Comparison of ENCODE assay signal across 24 cellular contexts in the genomic region with DNA sequence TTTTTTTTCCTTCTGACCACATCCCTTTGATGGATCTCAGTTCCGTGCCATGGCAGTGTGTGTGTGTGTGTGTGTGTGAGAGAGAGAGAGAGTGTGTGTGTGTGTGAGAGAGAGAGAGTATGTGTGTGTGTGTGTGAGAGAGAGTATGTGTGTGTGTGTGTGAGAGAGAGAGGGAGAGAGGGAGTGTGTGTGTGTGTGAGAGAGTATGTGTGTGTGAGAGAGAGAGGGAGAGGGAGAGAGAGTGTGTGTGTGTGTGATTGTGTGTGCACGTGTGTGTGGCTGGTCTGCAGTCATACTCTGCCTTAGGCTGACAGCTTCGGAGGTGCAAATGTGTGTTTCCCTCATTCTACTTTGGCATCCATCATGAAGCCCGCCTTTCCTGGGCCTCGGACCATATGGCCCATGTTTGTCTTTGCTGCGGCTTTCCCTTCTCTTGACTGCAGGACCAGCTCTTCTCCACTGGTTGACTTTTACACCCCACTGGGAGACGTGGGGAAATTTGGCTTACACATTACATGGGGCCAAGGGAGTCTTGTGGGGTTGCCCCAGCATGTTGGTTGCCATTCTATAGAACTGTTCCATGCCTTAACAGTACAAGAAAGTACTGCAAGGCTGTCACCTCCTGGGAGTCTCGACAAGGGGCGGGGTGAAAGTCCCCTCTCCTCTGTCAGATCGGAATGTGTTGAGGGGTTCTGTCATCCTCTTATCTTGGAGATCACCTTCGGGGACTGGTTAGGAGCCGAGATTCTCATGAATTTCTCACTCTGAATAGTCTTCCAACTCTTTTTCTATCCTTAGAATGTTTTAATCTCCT. TPM values are rescaled to one million over a fixed set of nuclear protein-coding genes. Genes with fewer than 3 reads are reported as not detected.
DNase-seq lines count a peak whose midpoint lies in the region; ATAC-seq, FAIRE-seq and TF ChIP-seq lines count a peak whose summit lies in the region.
"Had no signal": no experiment of that assay in that cellular context is flagged by ENCODE, and none has a peak within 500 bp of the region (broad histone marks: within the 10 kb centered on the region; RNA-seq: fewer than 3 reads in every experiment).

No MANE protein-coding gene starts in this region.

- no peak for TF ChIP-seq EP300 in HepG2 (IDR thresholded peaks at IDR 0.05; ENCODE audit: low read depth in 2 of 2, low read length in 2 of 2)
- TF ChIP-seq EP300 in HepG2 (CRISPR knock-in tag; IDR thresholded peaks at IDR 0.05; ENCODE audit: borderline replicate concordance): no peak

- POLR2A ChIA-PET in HepG2 (lab: Yijun Ruan, JAX) (no interaction called here), Panc1 (lab: Charles Lee) (no interaction called here), HEK293T (lab: Yijun Ruan, JAX) (no interaction called here)

- no peaks in the 10 kb centered on the region; a peak in 1 of 5 replicates for H3K27me3 ChIP-seq in HepG2 (ENCODE audit: control insufficient read depth in 1 of 2, insufficient read depth in 2 of 2, low read length in 2 of 2)
- H3K27me3 ChIP-seq in right lobe of liver: no peaks in the 10 kb centered on the region
- H3K27me3 ChIP-seq in Panc1 (ENCODE audit: control insufficient read depth, insufficient read depth, low read length): no peaks in the 10 kb centered on the region
- H3K27me3 ChIP-seq: BLaER1 treated with 17β-estradiol and CSF1 and Interleukin-3, amounts not matched to agents 10 nM and 100 nM; heart right ventricle; MG63 had no signal

- H4K20me1 ChIP-seq in HepG2 (ENCODE audit: insufficient read depth, low read length): no peaks in the 10 kb centered on the region
- H4K20me1 ChIP-seq: BLaER1 treated with 17β-estradiol and CSF1 and Interleukin-3, amounts not matched to agents 10 nM and 100 nM had no signal

- CTCF ChIA-PET in HepG2 (lab: Yijun Ruan, JAX; ENCODE audit: low intra/inter-chr PET ratio, low total read pairs) (no interaction called here), Panc1 (lab: Charles Lee) (no interaction called here), HEK293T (lab: Yijun Ruan, JAX) (no interaction called here)

- TF ChIP-seq POLR2A in HepG2 (IDR thresholded peaks at IDR 0.05; ENCODE audit: insufficient read depth in 1 of 2, low read depth in 2 of 2, low read length in 2 of 2) (no peak), right lobe of liver (IDR thresholded peaks at IDR 0.05) (no peak)

- FAIRE-seq in HepG2 (lab: Jason Lieb, UNC): no peak
- FAIRE-seq: GM19239, RCC 7860 had no signal

- in situ Hi-C loops in HepG2 (cut with HindIII; ENCODE audit: extremely low pct_ligation_motif_present, low pct_unique_long_range_greater_than_20kb): no loop called here
- in situ Hi-C loops in Panc1 (cut with HindIII; ENCODE audit: low pct_unique_long_range_greater_than_20kb, low sequenced_read_pairs): no loop called here

- no peaks in the 10 kb centered on the region for H3K79me2 ChIP-seq in HepG2 (ENCODE audit: insufficient read depth, low read length)

- 23% methylated on average over 12 of the region's 12 CpGs for WGBS in HepG2 (ENCODE audit: low lambda C conversion rate)
- WGBS in right lobe of liver (ENCODE audit: insufficient coverage, low coverage, low lambda C conversion rate, missing lambda C conversion rate): 54% methylated on average over 8 of the region's 12 CpGs

- ATAC-seq in HepG2 (0 out of 3 replicates have a peak, but pooled peaks have one; percentile 6), right lobe of liver (no peak), Panc1 (peak; percentile 33)
- ATAC-seq: GM23338, heart right ventricle had no signal

- intact Hi-C loops in HepG2 (cut with micrococcal nuclease; ENCODE audit: unreplicated experiment): no loop called here
- intact Hi-C loops in right lobe of liver (cut with DNase I): no loop called here
- intact Hi-C loops in Panc1 (cut with micrococcal nuclease; ENCODE audit: unreplicated experiment): no loop called here

- no peak for TF ChIP-seq CTCF in HepG2 (CRISPR knock-in tag; IDR thresholded peaks at IDR 0.05)
- no peak for TF ChIP-seq CTCF in right lobe of liver (IDR thresholded peaks at IDR 0.05)
- TF ChIP-seq CTCF in Panc1 (IDR thresholded peaks at IDR 0.05): no peak
- no peak for TF ChIP-seq CTCF in fibroblast of mammary gland (conservative IDR thresholded peaks at IDR 0.05; ENCODE audit: control insufficient read depth, insufficient read depth, low read depth, low read length)

- H3K4me1 ChIP-seq in HepG2 (ENCODE audit: insufficient read depth, low read length) (peaks cover 56% of the 10 kb centered on the region), right lobe of liver (no peaks in the 10 kb centered on the region), Panc1 (ENCODE audit: control insufficient read depth, insufficient read depth, low read length) (peaks cover 7% of the 10 kb centered on the region; the same call in 1 of the 2 replicates)
- H3K4me1 ChIP-seq: heart right ventricle, left ventricle myocardium inferior, spleen had no signal

- H3K9me3 ChIP-seq in HepG2 (ENCODE audit: low read length) (no peaks in the 10 kb centered on the region), right lobe of liver (no peaks in the 10 kb centered on the region), Panc1 (ENCODE audit: control insufficient read depth, insufficient read depth, low read depth, low read length) (no peaks in the 10 kb centered on the region)
- H3K9me3 ChIP-seq: BLaER1 treated with 17β-estradiol and CSF1 and Interleukin-3, amounts not matched to agents 10 nM and 100 nM; heart right ventricle; left ventricle myocardium inferior; MG63; spleen had no signal

- no TSS peak for BruUV-seq in HepG2 (replicated peaks; lab: Mats Ljungman, UMichigan)
- BruUV-seq in Panc1 (replicated peaks; lab: Mats Ljungman, UMichigan): no TSS peak

- DNase-seq in HepG2 (ENCODE audit: low spot score) (no peak), right lobe of liver (no peak), Panc1 (ENCODE audit: low read depth, low spot score) (no peak), fibroblast of mammary gland (ENCODE audit: low read depth) (peak; percentile 15), HEK293T (ENCODE audit: extremely low spot score) (no peak), COLO668 (lab: John Stamatoyannopoulos, UW; ENCODE audit: unreplicated experiment) (no peak), retina (no peak), dedifferentiated amniotic fluid mesenchymal stem cell (ENCODE audit: extremely low spot score) (no peak)
- DNase-seq: activated B cell treated with CpG ODN at 0.5 μM for 24 hours; activated CD4-positive, alpha-beta memory T cell treated with anti-CD3 and anti-CD28 coated beads for 36 hours; activated T-cell treated with anti-CD3 and anti-CD28 coated beads for 4 hours; anterior cingulate cortex; effector CD8-positive, alpha-beta T cell; GDM1; heart right ventricle; left ventricle myocardium inferior; MG63; NCI-H1436; NCI-H774; spleen had no signal

- no peak overlapping the region for H3K9ac ChIP-seq in HepG2 (ENCODE audit: insufficient read depth, low read depth, low read length)
- H3K9ac ChIP-seq: BLaER1 treated with 17β-estradiol and CSF1 and Interleukin-3, amounts not matched to agents 10 nM and 100 nM had no signal

- TF ChIP-seq RAD21 in HepG2 (CRISPR knock-in tag; IDR thresholded peaks at IDR 0.05): no peak

- no peak overlapping the region for H2AFZ ChIP-seq in HepG2 (ENCODE audit: low read length)
- H2AFZ ChIP-seq: GM23338 had no signal

- H3K27ac ChIP-seq in HepG2 (ENCODE audit: extremely low read length, insufficient read depth, low read length) (no peak overlapping the region), right lobe of liver (no peak overlapping the region), Panc1 (ENCODE audit: low read length) (no peak overlapping the region)
- H3K27ac ChIP-seq: BLaER1 treated with 17β-estradiol and CSF1 and Interleukin-3, amounts not matched to agents 10 nM and 100 nM; heart right ventricle; left ventricle myocardium inferior; spleen had no signal

- no peak overlapping the region for H3K4me3 ChIP-seq in HepG2 (replicated peaks in 1 of 3; ENCODE audit: insufficient read depth in 1 of 3, low read depth in 2 of 3, low read length in 3 of 3)
- H3K4me3 ChIP-seq in right lobe of liver: no peak overlapping the region
- no peak overlapping the region for H3K4me3 ChIP-seq in Panc1 (ENCODE audit: low read depth in 2 of 2, low read length in 2 of 2)
- no peak overlapping the region for H3K4me3 ChIP-seq in fibroblast of mammary gland (ENCODE audit: control insufficient read depth, low read depth, low read length)
- H3K4me3 ChIP-seq: BLaER1 treated with 17β-estradiol and CSF1 and Interleukin-3, amounts not matched to agents 10 nM and 100 nM; GM23338; heart right ventricle; left ventricle myocardium inferior; MG63; spleen had no signal

- 0 out of 2 replicates have a peak overlapping the region, but pooled peaks have one; percentile 11 for H3K4me2 ChIP-seq in HepG2 (ENCODE audit: low read depth, low read length)
- H3K4me2 ChIP-seq: BLaER1 treated with 17β-estradiol and CSF1 and Interleukin-3, amounts not matched to agents 10 nM and 100 nM; GM23338 had no signal

- H3K36me3 ChIP-seq in HepG2 (replicated peaks in 1 of 2; ENCODE audit: control insufficient read depth in 1 of 2, insufficient read depth in 2 of 2, low read length in 2 of 2) (no peaks in the 10 kb centered on the region), right lobe of liver (no peaks in the 10 kb centered on the region), Panc1 (ENCODE audit: control insufficient read depth, insufficient read depth, low read length) (no peaks in the 10 kb centered on the region)
- H3K36me3 ChIP-seq: BLaER1 treated with 17β-estradiol and CSF1 and Interleukin-3, amounts not matched to agents 10 nM and 100 nM; heart right ventricle; left ventricle myocardium inferior; MG63; spleen had no signal

RNA-seq across cellular contexts. Expression of gene TSN, which starts 21.6 kb away (rescaled TPM):
- 115 and 159 TPM in 2 replicates for total RNA-seq in HepG2 (2016; rRNA removed; fragmentation: Illumina TruSeq; extraction: Trizol)
- total RNA-seq in HepG2 (2016; cell fraction: cytosol; rRNA removed; fragmentation: Illumina TruSeq; extraction: Trizol; ENCODE audit: low read depth): 17.2 and 22.2 TPM in 2 replicates
- total RNA-seq in HepG2 (2016; cell fraction: insoluble cytoplasmic fraction; rRNA removed; fragmentation: Illumina TruSeq; extraction: Trizol): 120 and 171 TPM in 2 replicates
- 42.8 and 45.0 TPM in 2 replicates for total RNA-seq in HepG2 (2016; cell fraction: membrane; rRNA removed; fragmentation: Illumina TruSeq; extraction: Trizol)
- 62.1 and 67.2 TPM in 2 replicates for total RNA-seq in HepG2 (2016; cell fraction: nucleus; rRNA removed; fragmentation: Illumina TruSeq; extraction: Trizol)
- 45.0 and 56.4 TPM in 2 replicates for polyA plus RNA-seq in HepG2 (2011; rRNA removed)
- polyA plus RNA-seq in HepG2 (2011; cell fraction: cytosol; rRNA removed): 33.3 and 47.8 TPM in 2 replicates
- polyA plus RNA-seq in HepG2 (2011; cell fraction: nucleus; rRNA removed): 11.7 and 15.2 TPM in 2 replicates
- polyA plus RNA-seq in HepG2 (2012): 45.8 and 66.2 TPM in 2 replicates
- polyA plus RNA-seq in HepG2 (2016; cell fraction: cytosol; fragmentation: Illumina TruSeq; extraction: Trizol; ENCODE audit: low read depth): 9.2 and 9.7 TPM in 2 replicates
- 138 and 143 TPM in 2 replicates for polyA plus RNA-seq in HepG2 (2016; cell fraction: insoluble cytoplasmic fraction; fragmentation: Illumina TruSeq; extraction: Trizol; ENCODE audit: low read depth)
- polyA plus RNA-seq in HepG2 (2016; cell fraction: membrane; fragmentation: Illumina TruSeq; extraction: Trizol; ENCODE audit: low read depth): 24.1 and 24.3 TPM in 2 replicates
- 77.1 and 79.4 TPM in 2 replicates for polyA plus RNA-seq in HepG2 (2016; cell fraction: nucleus; fragmentation: Illumina TruSeq; extraction: Trizol; ENCODE audit: insufficient read depth, low read depth)
- polyA minus RNA-seq in HepG2 (2011; rRNA and poly(A)+ RNA removed; ENCODE audit: low replicate concordance): 36.2 and 43.1 TPM in 2 replicates
- polyA minus RNA-seq in HepG2 (2011; cell fraction: cytosol; rRNA and poly(A)+ RNA removed): 47.0 and 54.1 TPM in 2 replicates
- polyA minus RNA-seq in HepG2 (2011; cell fraction: nucleus; rRNA and poly(A)+ RNA removed): 51.5 and 60.0 TPM in 2 replicates
- 10 to 100 TPM; 22.5 to 38.1 (median 27.5) TPM for total RNA-seq in right lobe of liver
- total RNA-seq in Panc1 (2021; ENCODE audit: unreplicated experiment): 96.0 TPM
- polyA plus RNA-seq in Panc1 (2012; ENCODE audit: insufficient read length): 70.7 TPM

RNA-seq across cellular contexts. Expression of gene NIFK, which starts 40.4 kb away (rescaled TPM):
- total RNA-seq in HepG2 (2016; rRNA removed; fragmentation: Illumina TruSeq; extraction: Trizol): 105 and 178 TPM in 2 replicates
- 18.3 and 18.6 TPM in 2 replicates for total RNA-seq in HepG2 (2016; cell fraction: cytosol; rRNA removed; fragmentation: Illumina TruSeq; extraction: Trizol; ENCODE audit: low read depth)
- 106 and 182 TPM in 2 replicates for total RNA-seq in HepG2 (2016; cell fraction: insoluble cytoplasmic fraction; rRNA removed; fragmentation: Illumina TruSeq; extraction: Trizol)
- 33.2 and 34.0 TPM in 2 replicates for total RNA-seq in HepG2 (2016; cell fraction: membrane; rRNA removed; fragmentation: Illumina TruSeq; extraction: Trizol)
- total RNA-seq in HepG2 (2016; cell fraction: nucleus; rRNA removed; fragmentation: Illumina TruSeq; extraction: Trizol): 39.8 and 54.5 TPM in 2 replicates
- 14.9 and 19.6 TPM in 2 replicates for polyA plus RNA-seq in HepG2 (2011; rRNA removed)
- polyA plus RNA-seq in HepG2 (2011; cell fraction: cytosol; rRNA removed): 9.0 and 13.7 TPM in 2 replicates
- 5.2 and 12.4 TPM in 2 replicates for polyA plus RNA-seq in HepG2 (2011; cell fraction: nucleus; rRNA removed)
- 39.3 and 65.4 TPM in 2 replicates for polyA plus RNA-seq in HepG2 (2012)
- 14.4 and 19.1 TPM in 2 replicates for polyA plus RNA-seq in HepG2 (2016; cell fraction: cytosol; fragmentation: Illumina TruSeq; extraction: Trizol; ENCODE audit: low read depth)
- 191 and 215 TPM in 2 replicates for polyA plus RNA-seq in HepG2 (2016; cell fraction: insoluble cytoplasmic fraction; fragmentation: Illumina TruSeq; extraction: Trizol; ENCODE audit: low read depth)
- 25.3 and 26.0 TPM in 2 replicates for polyA plus RNA-seq in HepG2 (2016; cell fraction: membrane; fragmentation: Illumina TruSeq; extraction: Trizol; ENCODE audit: low read depth)
- 82.1 and 84.7 TPM in 2 replicates for polyA plus RNA-seq in HepG2 (2016; cell fraction: nucleus; fragmentation: Illumina TruSeq; extraction: Trizol; ENCODE audit: insufficient read depth, low read depth)
- 9.1 and 13.2 TPM in 2 replicates for polyA minus RNA-seq in HepG2 (2011; rRNA and poly(A)+ RNA removed; ENCODE audit: low replicate concordance)
- polyA minus RNA-seq in HepG2 (2011; cell fraction: cytosol; rRNA and poly(A)+ RNA removed): 8.3 and 8.9 TPM in 2 replicates
- polyA minus RNA-seq in HepG2 (2011; cell fraction: nucleus; rRNA and poly(A)+ RNA removed): 15.1 and 22.1 TPM in 2 replicates
- 10 to 100 TPM; 13.9 to 37.7 (median 27.2) TPM for total RNA-seq in right lobe of liver
- 84.5 TPM for total RNA-seq in Panc1 (2021; ENCODE audit: unreplicated experiment)
- polyA plus RNA-seq in Panc1 (2012; ENCODE audit: insufficient read length): 24.9 TPM

Comparison
In these comparisons a context has a peak if more than half of its experiments do, and no peak if none do; other contexts are left out.
1. ATAC-seq: peak in HepG2 (single experiment) and Panc1 (single experiment); none in right lobe of liver (0 of 4).